Comparison of ENCODE assay signal across 1 cellular context in the genomic region with DNA sequence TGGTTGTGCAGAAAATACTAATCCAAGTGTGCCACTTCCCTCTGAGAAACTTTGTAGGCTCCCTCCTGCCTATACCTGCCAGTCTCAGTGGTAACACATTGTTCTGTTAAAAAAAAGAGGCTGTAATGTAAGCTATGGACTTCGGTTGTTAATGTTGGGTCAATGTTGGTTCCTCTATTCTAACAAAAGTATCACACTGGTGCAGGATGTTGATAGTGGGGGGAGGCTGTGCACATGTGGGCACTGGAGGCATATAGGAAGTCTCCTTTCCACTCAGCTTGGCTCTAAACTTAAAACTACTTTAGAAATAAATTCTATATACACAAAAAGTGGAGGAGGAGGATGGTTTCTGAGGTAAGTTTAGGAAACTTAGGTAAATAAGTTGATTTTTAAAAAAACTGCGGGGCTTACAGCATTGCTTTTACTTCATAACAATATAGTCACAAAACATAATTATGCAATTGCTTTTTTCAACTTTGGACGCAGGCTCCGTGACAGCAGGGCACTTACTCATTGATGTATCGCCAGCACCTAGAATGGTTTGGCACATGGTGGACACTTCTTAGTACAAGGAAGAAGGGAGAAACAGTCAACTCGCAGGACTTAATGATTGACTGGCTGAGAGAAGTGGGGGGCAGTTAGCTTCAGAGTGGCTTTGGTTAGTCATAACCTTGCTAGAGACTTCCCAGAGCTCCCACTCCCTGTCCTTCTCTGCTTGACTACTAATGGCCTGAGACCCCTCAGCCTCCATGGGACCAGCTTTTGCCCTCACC.
TF ChIP-seq lines count a peak whose summit lies in the region.

No MANE protein-coding gene starts in this region.

TF ChIP-seq in endothelial cell of umbilical vein, 7 proteins besides CTCF, POLR2A, EP300 and RAD21:
- TF ChIP-seq POLR2AphosphoS5 (IDR thresholded peaks at IDR 0.05; ENCODE audit: insufficient read depth, low read depth, low read length), result no peak
- no peak for TF ChIP-seq GATA2 (IDR thresholded peaks at IDR 0.05; ENCODE audit: insufficient read depth, insufficient read length, low read depth, low read length)
- no peak for TF ChIP-seq EZH2 (IDR thresholded peaks at IDR 0.05; ENCODE audit: borderline replicate concordance, low read depth, low read length, severe bottlenecking)
- TF ChIP-seq JUN (IDR thresholded peaks at IDR 0.05; ENCODE audit: borderline replicate concordance, insufficient read depth, insufficient read length, low read depth), result no peak
